8 cellular contexts compared by ENCODE assay signal in the genomic region with DNA sequence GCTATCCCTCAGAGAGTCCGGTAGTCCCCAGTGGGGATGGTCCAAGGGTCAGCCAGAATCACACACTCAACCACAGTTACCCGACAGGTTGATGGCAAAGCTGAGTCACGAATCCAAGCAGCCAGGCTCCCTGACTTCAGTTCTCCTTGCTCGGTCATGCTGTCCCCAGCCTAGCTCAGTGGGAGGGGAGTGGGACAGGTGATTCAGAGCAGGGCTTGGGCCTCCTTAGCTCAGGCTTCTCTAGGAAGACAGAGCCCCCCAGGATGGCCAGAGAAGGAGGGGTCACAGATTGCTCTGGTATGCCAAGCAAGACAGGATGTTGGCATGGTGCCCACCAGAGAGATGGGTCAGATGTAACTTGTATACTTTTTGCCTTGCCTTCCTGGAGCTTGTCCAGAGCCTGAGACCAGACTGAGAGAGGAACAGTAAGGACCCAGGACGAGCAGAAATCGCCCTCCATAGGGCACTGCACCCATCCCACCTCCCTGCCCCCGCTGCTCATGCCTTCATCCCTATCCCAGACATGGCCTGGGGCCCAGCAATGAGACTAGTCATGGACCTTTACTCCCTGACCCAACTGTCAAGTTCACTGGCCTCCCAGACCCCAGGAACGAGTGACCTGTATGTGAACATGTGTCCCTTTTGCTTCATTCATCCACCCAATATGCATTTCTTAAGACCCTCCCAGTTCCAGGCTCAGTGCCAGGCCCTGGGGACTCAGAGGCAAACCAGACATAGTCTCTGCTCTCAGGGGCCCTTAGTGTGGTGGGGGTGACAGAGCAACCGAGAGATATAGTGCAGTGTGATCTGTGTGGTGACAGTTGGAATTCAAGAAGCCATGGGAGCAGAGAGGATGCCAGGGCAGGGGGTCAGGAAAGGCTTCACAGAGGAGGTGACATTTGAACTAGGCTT.
A peak's percentile ranks its signal among the peaks of the same experiment; 100 is the strongest.
DNase-seq lines count a peak whose midpoint lies in the region; ATAC-seq and TF ChIP-seq lines count a peak whose summit lies in the region.

No MANE protein-coding gene starts in this region.

- peaks cover 16% of the 10 kb centered on the region for H3K4me1 ChIP-seq in psoas muscle

- WGBS in psoas muscle, 3 donors, result 36 to 51% (median 51%) methylated on average over 9 of the region's 9 CpGs

- peak; percentile 70 for DNase-seq in Daoy (ENCODE audit: low read depth)
- DNase-seq in SW480 (ENCODE audit: low spot score), result peak; percentile 77
- DNase-seq in glomerular endothelial cell (ENCODE audit: extremely low read depth, low read depth, low spot score), result peak; percentile 10
- DNase-seq in psoas muscle, result peak; percentile 43 to 69
- DNase-seq in NCI-H146 (lab: John Stamatoyannopoulos, UW), result no peak

- TF ChIP-seq CTCF in psoas muscle (IDR thresholded peaks at IDR 0.05), result no peak

- peaks cover 0 to 4% (median 0%) of the 10 kb centered on the region in 3 donors for H3K27me3 ChIP-seq in psoas muscle (ENCODE audit: insufficient read depth in 3 of 3, low read length in 2 of 3)

- no peaks in the 10 kb centered on the region for H3K36me3 ChIP-seq in psoas muscle (ENCODE audit: insufficient read depth in 1 of 2, low read depth in 1 of 2)

- no peaks in the 10 kb centered on the region for H3K9me3 ChIP-seq in psoas muscle

- ATAC-seq in psoas muscle (peak in 3 of 4 donors; percentile 73 to 77 (median 74)), HG03439 (IDR thresholded peaks at IDR 0.05; ENCODE audit: unreplicated experiment) (no peak), GM21381 (IDR thresholded peaks at IDR 0.05; ENCODE audit: unreplicated experiment) (no peak), HG02938 (IDR thresholded peaks at IDR 0.05; ENCODE audit: unreplicated experiment) (no peak)

- intact Hi-C loops in psoas muscle (cut with DNase I), result loop anchor here (5.0 to 10.0 kb wide), 2 partner anchors 52 to 269 kb away; a partner anchor contains a TSS

- peak overlapping the region; percentile 50 for H3K4me3 ChIP-seq in psoas muscle

- H3K27ac ChIP-seq in psoas muscle, result peak overlapping the region; percentile 85

Comparison
In these comparisons a context has a peak if more than half of its experiments do, and no peak if none do; other contexts are left out.
1. ATAC-seq: peak in psoas muscle (3 of 4); none in HG03439 (single experiment), GM21381 (single experiment) and HG02938 (single experiment).